ENCODE assay signal across 21 cellular contexts in genomic region chr5:172994405-172994804, GRCh38.
"Had no signal": no experiment of that assay in that cellular context is flagged by ENCODE, and none has a peak within 500 bp of the region (broad histone marks: within the 10 kb centered on the region; RNA-seq: fewer than 3 reads in every experiment).

No MANE protein-coding gene starts in this region.

- H3K4me1 Mint-ChIP-seq: endodermal cell had no signal

- H3K27ac Mint-ChIP-seq: endodermal cell had no signal

- H3K9me3 ChIP-seq: colonic mucosa, sigmoid colon, suprapubic skin, thyroid gland had no signal

- H3K4me3 ChIP-seq: colonic mucosa, hepatocyte, lung, sigmoid colon, skin epidermis, suprapubic skin, thyroid gland had no signal

- H3K27me3 Mint-ChIP-seq: type B pancreatic cell had no signal

- ATAC-seq: foreskin keratinocyte; left cardiac atrium; left ventricle myocardium superior; stimulated activated naive CD8-positive, alpha-beta T cell treated with anti-CD3 and anti-CD28 coated beads, Interleukin-15, Interleukin-2, amounts not matched to agents 100 U/mL and 50 U/mL, for 24 hours had no signal

- H3K4me1 ChIP-seq: colonic mucosa had no signal

- H3K4me3 Mint-ChIP-seq: endodermal cell, type B pancreatic cell had no signal

- DNase-seq: colonic mucosa; dermis blood vessel endothelial cell; endodermal cell; erythroblast; foreskin keratinocyte; kidney; left cardiac atrium; left ventricle myocardium superior; mesenchymal stem cell; midbrain; posterior cingulate gyrus; sigmoid colon; stimulated activated CD4-positive, alpha-beta T cell treated with anti-CD3 and anti-CD28 coated beads, Interleukin-2, amount 100 ng/mL, for 24 hours; stimulated activated CD4-positive, alpha-beta T cell treated with anti-CD3 and anti-CD28 coated beads, Interleukin-4, amount 100 ng/mL, for 4 hours; stimulated activated naive CD8-positive, alpha-beta T cell treated with anti-CD3 and anti-CD28 coated beads, Interleukin-15, Interleukin-2, amounts not matched to agents 100 U/mL and 50 U/mL, for 24 hours; thyroid gland had no signal

- H3K27me3 ChIP-seq: colonic mucosa, foreskin keratinocyte, hepatocyte, sigmoid colon, suprapubic skin, thyroid gland had no signal

- H3K27ac ChIP-seq: colonic mucosa, foreskin keratinocyte, hepatocyte, sigmoid colon, skin epidermis, suprapubic skin had no signal

- H3K9me3 Mint-ChIP-seq: endodermal cell, type B pancreatic cell had no signal
